ENCODE assay signal across 8 cellular contexts in the genomic region with DNA sequence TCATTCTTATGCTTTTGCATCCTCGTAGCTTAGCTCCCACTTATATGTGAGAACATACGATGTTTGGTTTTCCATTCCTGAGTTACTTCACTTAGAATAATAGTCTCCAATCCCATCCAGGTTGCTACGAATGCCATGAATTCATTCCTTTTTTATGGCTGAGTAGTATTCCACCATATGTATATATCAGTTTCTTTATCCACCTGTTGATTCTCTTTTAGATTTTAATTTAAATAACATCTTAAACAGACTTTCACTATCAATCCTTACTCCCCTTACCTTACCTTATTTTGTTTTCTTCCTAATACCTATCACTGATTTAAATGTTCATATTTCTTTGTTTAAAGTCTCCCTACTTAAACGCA. TPM values are rescaled to one million over a fixed set of nuclear protein-coding genes. Genes with fewer than 3 reads are reported as not detected.
A peak's percentile ranks its signal among the peaks of the same experiment; 100 is the strongest.
DNase-seq lines count a peak whose midpoint lies in the region; ATAC-seq and TF ChIP-seq lines count a peak whose summit lies in the region.

No MANE protein-coding gene starts in this region.

- H3K27ac ChIP-seq in gastrocnemius medialis (peak overlapping the region in 3 of 4 donors; percentile 76 to 81 (median 78)), body of pancreas (peak overlapping the region in 1 of 4 donors; percentile 85)

- peaks cover 31 to 36% (median 34%) of the 10 kb centered on the region in 3 donors for H3K4me1 Mint-ChIP-seq in T-cell

- peak overlapping the region; percentile 93 to 96 (median 94) for H3K4me3 Mint-ChIP-seq in T-cell

- no peak for TF ChIP-seq POLR2A in gastrocnemius medialis (IDR thresholded peaks at IDR 0.05)
- TF ChIP-seq POLR2A in body of pancreas (IDR thresholded peaks at IDR 0.05) = no peak

- H3K9me3 ChIP-seq in gastrocnemius medialis (no peaks in the 10 kb centered on the region), body of pancreas (no peaks in the 10 kb centered on the region)

- CTCF ChIA-PET in T-cell (lab: Charles Lee) = no interaction called here

- intact Hi-C loops in gastrocnemius medialis (cut with DNase I; ENCODE audit: low total_unique reads) (no loop called here), body of pancreas (cut with DNase I) (no loop called here)

- peaks cover 4% of the 10 kb centered on the region for H3K36me3 Mint-ChIP-seq in T-cell

- 58 to 68% methylated on average over 4 of the region's 4 CpGs for WGBS in body of pancreas, 2 donors

- POLR2A ChIA-PET in T-cell (lab: Charles Lee) = no interaction called here

- TF ChIP-seq CTCF in GM12875 (IDR thresholded peaks at IDR 0.05; ENCODE audit: borderline replicate concordance, insufficient read depth, low read depth, low read length) (no peak), fibroblast of the aortic adventitia (IDR thresholded peaks at IDR 0.05; ENCODE audit: insufficient read depth, low read length) (no peak), gastrocnemius medialis (IDR thresholded peaks at IDR 0.05 in 4 of 5, conservative IDR thresholded peaks at IDR 0.05 in 1 of 5) (no peak), body of pancreas (IDR thresholded peaks at IDR 0.05) (no peak)

- in situ Hi-C loops in gastrocnemius medialis (cut with MboI; ENCODE audit: low sequenced_read_pairs in 4 of 4) = no loop called here

- H3K27me3 ChIP-seq in gastrocnemius medialis (no peaks in the 10 kb centered on the region), body of pancreas (no peaks in the 10 kb centered on the region)

- H3K36me3 ChIP-seq in gastrocnemius medialis = no peaks in the 10 kb centered on the region
- no peaks in the 10 kb centered on the region for H3K36me3 ChIP-seq in body of pancreas (replicated peaks in 1 of 2; ENCODE audit: insufficient read depth in 1 of 2, low read depth in 2 of 2)

- H3K27me3 Mint-ChIP-seq in T-cell = no peaks in the 10 kb centered on the region

- no peak for ATAC-seq in T-cell (replicated peaks in 1 of 4)
- no peak for ATAC-seq in gastrocnemius medialis
- no peak for ATAC-seq in body of pancreas
- no peak for ATAC-seq in GM18873 (IDR thresholded peaks at IDR 0.05; ENCODE audit: low FRiP score, unreplicated experiment)
- no peak for ATAC-seq in GM21786 (IDR thresholded peaks at IDR 0.05; ENCODE audit: unreplicated experiment)

- peak overlapping the region; percentile 77 for H3K4me3 ChIP-seq in GM12875 (ENCODE audit: low read depth, low read length)
- H3K4me3 ChIP-seq in fibroblast of the aortic adventitia (ENCODE audit: low read depth, low read length) = peak overlapping the region; percentile 83
- peak overlapping the region; percentile 63 to 84 (median 68) for H3K4me3 ChIP-seq in gastrocnemius medialis
- H3K4me3 ChIP-seq in body of pancreas = no peak overlapping the region

- H3K27ac Mint-ChIP-seq in T-cell = peak overlapping the region; percentile 67 to 88

- H3K4me1 ChIP-seq in gastrocnemius medialis = peaks cover 7 to 8% of the 10 kb centered on the region in 2 donors
- H3K4me1 ChIP-seq in body of pancreas = peaks cover 18% of the 10 kb centered on the region

- H3K9me3 Mint-ChIP-seq in T-cell = no peaks in the 10 kb centered on the region

- DNase-seq in T-cell = no peak
- DNase-seq in fibroblast of the aortic adventitia (ENCODE audit: low read depth) = no peak
- no peak for DNase-seq in gastrocnemius medialis
- DNase-seq in body of pancreas = no peak
- no peak for DNase-seq in amniotic stem cell (lab: John Stamatoyannopoulos, UW)

RNA-seq across cellular contexts. Expression of a gene that starts 0.5 kb away (rescaled TPM):
- total RNA-seq in T-cell (10 to 100 TPM; 10.7 to 17.9 (median 13.0) TPM), fibroblast of the aortic adventitia (ENCODE audit: low replicate concordance) (6.6 and 11.2 TPM in 2 replicates), gastrocnemius medialis (1 to 10 TPM; 4.2 to 5.6 (median 4.7) TPM), body of pancreas (10 to 100 TPM; 12.7 to 35.3 TPM)

RNA-seq across cellular contexts. Expression of a gene that starts 29.0 kb away (rescaled TPM):
- total RNA-seq in T-cell = under 1 TPM in 4 of 5 donors, not detected in 1; 0.05 to 0.41 (median 0.19) TPM
- 0.41 TPM in 1 of 2 replicates, not detected in the other for total RNA-seq in fibroblast of the aortic adventitia (ENCODE audit: low replicate concordance)
- not detected for total RNA-seq in gastrocnemius medialis
- total RNA-seq in body of pancreas = not detected

Comparison
In these comparisons a context has a peak if more than half of its experiments do, and no peak if none do; other contexts are left out.
1. H3K4me3 ChIP-seq: peak in GM12875 (single experiment), fibroblast of the aortic adventitia (single experiment) and gastrocnemius medialis (4 of 4); none in body of pancreas (0 of 2).